ENCODE assay signal across 35 cellular contexts in genomic region chr10:25531662-25532061, GRCh38.
"Had no signal": no experiment of that assay in that cellular context is flagged by ENCODE, and none has a peak within 500 bp of the region (broad histone marks: within the 10 kb centered on the region; RNA-seq: fewer than 3 reads in every experiment).

No MANE protein-coding gene starts in this region.

- H3K4me1 Mint-ChIP-seq: activated CD4-positive, alpha-beta T cell treated with anti-CD3 and anti-CD28 coated beads, Interleukin-2, amount 10 ng/mL, durations not matched to agents 24 days and 14 days; activated naive CD4-positive, alpha-beta T cell treated with anti-CD3 and anti-CD28 coated beads, Interleukin-2, amount 10 ng/mL, durations not matched to agents 7 days and 5 days; activated naive CD8-positive, alpha-beta T cell treated with anti-CD3 and anti-CD28 coated beads, Interleukin-2, amount 50 U/mL, for 24 hours; IgD-negative memory B cell had no signal

- DNase-seq: activated CD4-positive, alpha-beta T cell treated with anti-CD3 and anti-CD28 coated beads, Interleukin-2, amount 10 ng/mL, durations not matched to agents 24 days and 14 days; activated CD4-positive, alpha-beta T cell treated with anti-CD3 and anti-CD28 coated beads, Interleukin-2, amount 50 U/mL, for 4 hours; activated CD8-positive, alpha-beta T cell treated with anti-CD3 and anti-CD28 coated beads for 36 hours; activated gamma-delta T cell treated with Interleukin-2 at 50 U/mL for 16 hours; activated naive CD4-positive, alpha-beta T cell treated with anti-CD3 and anti-CD28 coated beads, Interleukin-2, amount 10 ng/mL, durations not matched to agents 7 days and 5 days; activated naive CD8-positive, alpha-beta T cell treated with anti-CD3 and anti-CD28 coated beads, Interleukin-2, amount 50 U/mL, for 24 hours; activated T-cell treated with anti-CD3 and anti-CD28 coated beads, Interleukin-2, amount 50 U/mL, for 4 hours; amniotic stem cell; aorta; brain microvascular endothelial cell; central memory CD4-positive, alpha-beta T cell; Kasumi-1; KG1; MG63; MV-4-11; NCI-H1092 treated with DMSO at 0.1 percent for 48 hours; NCI-H1417; NCI-H146; NCI-H187; NCI-H2029 treated with DMSO at 0.1 percent for 48 hours; NCI-H2107; NCI-H2171; NCI-H226; NCI-H446 treated with DMSO at 0.1 percent for 48 hours; NCI-H524; SHP77; SJCRH30 had no signal

- H3K4me1 ChIP-seq: SJCRH30 had no signal

- H3K36me3 Mint-ChIP-seq: activated naive CD4-positive, alpha-beta T cell treated with anti-CD3 and anti-CD28 coated beads, Interleukin-2, amount 10 ng/mL, durations not matched to agents 7 days and 5 days; activated naive CD8-positive, alpha-beta T cell; IgD-negative memory B cell had no signal

- H3K27me3 Mint-ChIP-seq: activated CD4-positive, alpha-beta T cell treated with anti-CD3 and anti-CD28 coated beads, Interleukin-2, amount 10 ng/mL, durations not matched to agents 24 days and 14 days; activated CD8-positive, alpha-beta T cell treated with anti-CD3 and anti-CD28 coated beads for 36 hours; activated naive CD4-positive, alpha-beta T cell treated with anti-CD3 and anti-CD28 coated beads, Interleukin-2, amount 10 ng/mL, durations not matched to agents 7 days and 5 days; activated naive CD8-positive, alpha-beta T cell; activated naive CD8-positive, alpha-beta T cell treated with anti-CD3 and anti-CD28 coated beads, Interleukin-2, amount 50 U/mL, for 24 hours; IgD-negative memory B cell had no signal

- H3K4me3 ChIP-seq: MG63, SJCRH30, SK-N-MC had no signal

- H3K4me3 Mint-ChIP-seq: activated CD4-positive, alpha-beta T cell treated with anti-CD3 and anti-CD28 coated beads, Interleukin-2, amount 10 ng/mL, durations not matched to agents 24 days and 14 days; activated CD8-positive, alpha-beta T cell treated with anti-CD3 and anti-CD28 coated beads for 36 hours; activated naive CD4-positive, alpha-beta T cell treated with anti-CD3 and anti-CD28 coated beads, Interleukin-2, amount 10 ng/mL, durations not matched to agents 7 days and 5 days; activated naive CD8-positive, alpha-beta T cell; activated naive CD8-positive, alpha-beta T cell treated with anti-CD3 and anti-CD28 coated beads, Interleukin-2, amount 50 U/mL, for 24 hours; activated T-cell treated with anti-CD3 and anti-CD28 coated beads, Interleukin-2, amount 50 U/mL, for 4 hours; activated T-helper 1 cell treated with anti-CD3 and anti-CD28 coated beads, Interleukin-12 subunit alpha, Interleukin-12 subunit beta, Interleukin-2, Interleukin-4 antibody, amounts not matched to agents 30 ng/mL and 10 ng/mL and 1 ng/mL, durations not matched to agents 14 hours and 24 hours and 36 hours; IgD-negative memory B cell; T-helper 1 cell treated with Interleukin-12 subunit alpha and Interleukin-12 subunit beta and Interleukin-4 antibody, amounts not matched to agents 30 μg/mL and 1 μg/mL, for 36 hours; T-helper 2 cell treated with Interferon-gamma antibody and Interleukin-4, amounts not matched to agents 5 μg/mL and 100 μg/mL, for 36 hours had no signal

- H3K27ac Mint-ChIP-seq: activated CD4-positive, alpha-beta T cell treated with anti-CD3 and anti-CD28 coated beads, Interleukin-2, amount 10 ng/mL, durations not matched to agents 24 days and 14 days; activated CD8-positive, alpha-beta T cell treated with anti-CD3 and anti-CD28 coated beads for 36 hours; activated naive CD4-positive, alpha-beta T cell treated with anti-CD3 and anti-CD28 coated beads, Interleukin-2, amount 10 ng/mL, durations not matched to agents 7 days and 5 days; activated naive CD8-positive, alpha-beta T cell; activated naive CD8-positive, alpha-beta T cell treated with anti-CD3 and anti-CD28 coated beads, Interleukin-2, amount 50 U/mL, for 24 hours; activated T-helper 1 cell treated with anti-CD3 and anti-CD28 coated beads, Interleukin-12 subunit alpha, Interleukin-12 subunit beta, Interleukin-2, Interleukin-4 antibody, amounts not matched to agents 30 ng/mL and 10 ng/mL and 1 ng/mL, durations not matched to agents 14 hours and 24 hours and 36 hours; IgD-negative memory B cell; T-helper 1 cell treated with Interleukin-12 subunit alpha and Interleukin-12 subunit beta and Interleukin-4 antibody, amounts not matched to agents 30 μg/mL and 1 μg/mL, for 36 hours; T-helper 2 cell treated with Interferon-gamma antibody and Interleukin-4, amounts not matched to agents 5 μg/mL and 100 μg/mL, for 36 hours had no signal

- H3K36me3 ChIP-seq: brain microvascular endothelial cell, MG63, SJCRH30 had no signal

- H3K27ac ChIP-seq: brain microvascular endothelial cell, SJCRH30, SK-N-MC had no signal

- H3K27me3 ChIP-seq: brain microvascular endothelial cell, SJCRH30 had no signal

- ATAC-seq: activated CD8-positive, alpha-beta T cell treated with anti-CD3 and anti-CD28 coated beads for 36 hours; activated naive CD8-positive, alpha-beta T cell treated with anti-CD3 and anti-CD28 coated beads, Interleukin-2, amount 50 U/mL, for 24 hours; activated T-cell treated with anti-CD3 and anti-CD28 coated beads, Interleukin-2, amount 50 U/mL, for 4 hours; Panc1 had no signal

- H3K9me3 Mint-ChIP-seq: activated CD4-positive, alpha-beta T cell treated with anti-CD3 and anti-CD28 coated beads, Interleukin-2, amount 10 ng/mL, durations not matched to agents 24 days and 14 days; activated CD8-positive, alpha-beta T cell treated with anti-CD3 and anti-CD28 coated beads for 36 hours; activated naive CD4-positive, alpha-beta T cell treated with anti-CD3 and anti-CD28 coated beads, Interleukin-2, amount 10 ng/mL, durations not matched to agents 7 days and 5 days; activated naive CD8-positive, alpha-beta T cell treated with anti-CD3 and anti-CD28 coated beads, Interleukin-2, amount 50 U/mL, for 24 hours; activated T-cell treated with anti-CD3 and anti-CD28 coated beads, Interleukin-2, amount 50 U/mL, for 4 hours; activated T-helper 1 cell treated with anti-CD3 and anti-CD28 coated beads, Interleukin-12 subunit alpha, Interleukin-12 subunit beta, Interleukin-2, Interleukin-4 antibody, amounts not matched to agents 30 ng/mL and 10 ng/mL and 1 ng/mL, durations not matched to agents 14 hours and 24 hours and 36 hours; T-helper 1 cell treated with Interleukin-12 subunit alpha and Interleukin-12 subunit beta and Interleukin-4 antibody, amounts not matched to agents 30 μg/mL and 1 μg/mL, for 36 hours; T-helper 2 cell treated with Interferon-gamma antibody and Interleukin-4, amounts not matched to agents 5 μg/mL and 100 μg/mL, for 36 hours had no signal

- FAIRE-seq: TTC549 had no signal

- H3K9me3 ChIP-seq: MG63, SJCRH30 had no signal
